8 cellular contexts compared by ENCODE assay signal in the genomic region with DNA sequence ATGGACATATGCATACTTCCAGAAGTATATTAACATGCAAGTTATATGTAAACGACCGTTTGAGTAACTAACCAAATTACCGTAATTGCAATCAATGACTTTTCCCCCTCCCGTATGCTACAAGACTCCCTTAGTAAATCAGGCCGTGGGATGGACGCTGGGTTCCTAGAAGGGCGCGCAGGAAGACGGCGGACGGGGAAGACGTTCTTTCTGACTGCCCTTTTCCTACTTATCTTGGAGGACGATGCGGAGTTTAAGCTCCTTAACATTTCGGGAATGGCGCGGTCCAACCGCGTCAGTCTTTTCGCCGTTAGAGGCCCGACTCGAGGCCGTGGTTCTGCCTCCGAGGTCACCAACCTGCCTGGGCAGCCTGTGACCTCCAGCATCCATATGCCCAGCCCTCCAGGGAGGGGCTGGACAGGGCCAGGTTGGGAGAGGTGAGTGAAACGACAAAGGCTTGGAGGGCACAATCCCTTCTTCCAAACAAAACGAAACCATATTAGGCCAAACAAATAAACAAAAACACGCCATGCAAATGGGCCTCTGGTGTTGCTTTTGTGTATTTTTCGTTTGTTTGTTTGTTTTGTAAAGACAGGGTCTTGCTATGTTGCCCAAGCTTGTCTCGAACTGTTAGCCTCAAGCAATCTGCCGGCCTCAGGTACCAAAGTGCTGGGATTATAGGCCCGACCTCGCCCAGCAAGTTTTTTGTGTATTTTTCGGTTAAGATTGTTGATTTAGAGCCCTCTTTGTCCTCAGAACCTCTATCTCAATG. TPM values are rescaled to one million over a fixed set of nuclear protein-coding genes. Genes with fewer than 3 reads are reported as not detected.
DNase-seq lines count a peak whose midpoint lies in the region; ATAC-seq and TF ChIP-seq lines count a peak whose summit lies in the region.

No MANE protein-coding gene starts in this region.

- 15 to 20% (median 15%) methylated on average over 34 of the region's 34 CpGs for WGBS in ovary, 3 donors

- no peaks in the 10 kb centered on the region for H3K27me3 ChIP-seq in ovary

- peak; percentile 15 for ATAC-seq in HG03045 (IDR thresholded peaks at IDR 0.05; ENCODE audit: unreplicated experiment)

- peak overlapping the region; percentile 1 to 38 for H3K27ac ChIP-seq in ovary

- H3K9me3 ChIP-seq in ovary: no peaks in the 10 kb centered on the region

- intact Hi-C loops in ovary (cut with DNase I): loop anchor here in 1 of 4 donors (10.0 kb wide), 1 partner anchor 133 kb away; a partner anchor contains a TSS

- peaks cover 3% of the 10 kb centered on the region for H3K4me1 ChIP-seq in ovary (ENCODE audit: insufficient read depth)

- DNase-seq in DMS79 treated with DMSO at 0.1 percent for 48 hours (lab: John Stamatoyannopoulos, UW): peak; percentile 32
- DNase-seq in DMS79 (lab: John Stamatoyannopoulos, UW): no peak
- peak in 1 of 2 donors; percentile 58 for DNase-seq in foreskin fibroblast
- DNase-seq in ovary: peak in 4 of 5 donors; percentile 24 to 48 (median 41)
- DNase-seq in NCI-H187 treated with DMSO at 0.1 percent for 48 hours (lab: John Stamatoyannopoulos, UW): no peak
- DNase-seq in activated gamma-delta T cell (lab: John Stamatoyannopoulos, UW): no peak

- H3K4me3 ChIP-seq in WI38 (ENCODE audit: low read depth, low read length) (peak overlapping the region; percentile 62), foreskin fibroblast (ENCODE audit: low read depth in 1 of 2, low read length in 2 of 2) (peak overlapping the region; percentile 82 to 88), ovary (peak overlapping the region; percentile 94)

- no peak for TF ChIP-seq POLR2A in ovary (IDR thresholded peaks at IDR 0.05)

- H3K36me3 ChIP-seq in ovary: no peaks in the 10 kb centered on the region

- TF ChIP-seq EP300 in ovary (IDR thresholded peaks at IDR 0.05): no peak

- TF ChIP-seq CTCF in WI38 (IDR thresholded peaks at IDR 0.05; ENCODE audit: low read depth, low read length) (no peak), foreskin fibroblast (IDR thresholded peaks at IDR 0.05; ENCODE audit: low read depth, low read length) (no peak), ovary (IDR thresholded peaks at IDR 0.05) (no peak)

RNA-seq across cellular contexts. Expression of a gene that starts 0.9 kb away (rescaled TPM):
- total RNA-seq in ovary: 10 to 100 TPM; 39.8 to 88.9 (median 63.8) TPM
- polyA plus RNA-seq in ovary: 10 to 100 TPM; 40.4 to 65.1 TPM

RNA-seq across cellular contexts. Expression of a gene that starts 19.0 kb away (rescaled TPM):
- total RNA-seq in ovary: 10 to 100 TPM; 11.8 to 27.9 (median 22.6) TPM
- polyA plus RNA-seq in ovary: 10 to 100 TPM; 12.1 to 38.7 TPM

RNA-seq across cellular contexts. Expression of a gene that starts 44.4 kb away (rescaled TPM):
- 100 to 1,000 TPM in 1 of 7 donors, 10 to 100 TPM in 6; 29.6 to 117 (median 87.3) TPM for total RNA-seq in ovary
- 10 to 100 TPM; 49.2 to 65.7 TPM for polyA plus RNA-seq in ovary

RNA-seq across cellular contexts. Expression of a gene that starts 46.0 kb away (rescaled TPM):
- 10 to 100 TPM; 20.6 to 37.2 (median 27.6) TPM for total RNA-seq in ovary
- 10 to 100 TPM in 1 of 2 donors, 1 to 10 TPM in 1; 6.4 to 16.3 TPM for polyA plus RNA-seq in ovary

Comparison
In these comparisons a context has a peak if more than half of its experiments do, and no peak if none do; other contexts are left out.
1. DNase-seq: peak in DMS79 treated with DMSO at 0.1 percent for 48 hours (single experiment) and ovary (4 of 5); none in DMS79 (single experiment), NCI-H187 treated with DMSO at 0.1 percent for 48 hours (single experiment) and activated gamma-delta T cell (single experiment).
2. Peak in every context shown above with its lines, with median percentiles within 50 percentile points of each other: H3K4me3 ChIP-seq.